In genomic region chr15:83109532-83109931, GRCh38 we compare ENCODE assay signal across 1 cellular context.
A peak's percentile ranks its signal among the peaks of the same experiment; 100 is the strongest.
TF ChIP-seq lines count a peak whose summit lies in the region.

No MANE protein-coding gene starts in this region.

TF ChIP-seq in K562, 482 proteins besides CTCF, POLR2A, EP300 and RAD21:
- TF ChIP-seq HEY1 (CRISPR knock-in tag; IDR thresholded peaks at IDR 0.05; ENCODE audit: borderline replicate concordance) (no peak), ZFP36 (IDR thresholded peaks at IDR 0.05; ENCODE audit: low read depth, low read length, partially characterized antibody) (no peak), RBFOX2 (IDR thresholded peaks at IDR 0.05; ENCODE audit: low read depth, low read length) (peak; percentile 57), ZNF311 (CRISPR knock-in tag; IDR thresholded peaks at IDR 0.05) (no peak), TRIM28 (IDR thresholded peaks at IDR 0.05) (no peak)
